In the genomic region with DNA sequence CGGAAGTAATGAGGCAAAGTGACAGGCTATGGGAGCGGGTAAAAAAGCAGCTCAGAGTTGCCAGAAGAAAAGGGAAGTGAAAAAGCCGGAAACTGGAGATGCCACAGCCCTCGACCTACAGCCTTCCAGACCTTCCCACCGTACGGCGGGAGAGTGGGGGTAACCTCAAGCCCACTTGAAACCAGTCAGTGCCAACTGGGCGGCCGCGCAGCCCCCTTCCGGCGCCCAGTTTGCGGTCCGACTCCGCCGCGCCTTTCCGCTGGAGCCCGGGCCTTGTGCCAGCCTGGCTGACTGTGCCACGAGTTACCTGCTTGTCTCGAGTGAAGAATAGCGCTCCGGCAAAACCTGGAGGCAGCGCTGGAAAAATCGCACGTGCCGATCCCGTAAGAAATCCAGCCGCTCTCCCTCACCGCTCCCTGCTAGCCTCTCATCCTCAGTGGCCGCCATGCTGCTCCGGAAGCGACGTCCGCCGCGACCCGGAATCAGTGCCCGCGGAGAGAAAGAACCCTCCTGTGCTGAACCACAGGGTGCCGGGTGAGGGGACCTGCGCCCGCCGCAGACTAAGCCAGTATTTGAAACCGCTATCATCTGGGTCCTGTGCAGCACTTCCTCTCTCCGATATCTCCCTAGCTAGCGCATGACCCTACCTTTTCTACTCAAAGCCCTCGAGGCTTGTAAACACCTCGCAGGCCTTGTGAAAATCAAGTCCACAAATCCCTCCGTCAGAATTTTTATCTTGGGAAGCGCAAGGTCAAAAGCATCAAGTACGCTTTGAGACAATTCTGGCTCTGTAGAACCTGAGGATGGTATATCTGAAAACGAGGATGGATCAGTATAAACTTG, we compare ENCODE assay signal across 1 cellular context.
TF ChIP-seq lines count a peak whose summit lies in the region.

A gene (minus strand): TSS at position 473 of the 843 bp plus-strand sequence. CDS start 26 bp downstream, at position 447.

TF ChIP-seq in K562, 482 proteins besides CTCF, POLR2A, EP300 and RAD21 (continued from another document and continues in another):
- TF ChIP-seq RBM22 (IDR thresholded peaks at IDR 0.05; ENCODE audit: low read depth, low read length, poor library complexity, severe bottlenecking): peak; percentile 47
- no peak for TF ChIP-seq NONO (IDR thresholded peaks at IDR 0.05; ENCODE audit: low read depth in 2 of 2, low read length in 1 of 2)
- TF ChIP-seq ETV5 (CRISPR knock-in tag; IDR thresholded peaks at IDR 0.05; ENCODE audit: low read depth): peak; percentile 43; the same call in 1 of the 2 replicates
- TF ChIP-seq, protein P1, sequence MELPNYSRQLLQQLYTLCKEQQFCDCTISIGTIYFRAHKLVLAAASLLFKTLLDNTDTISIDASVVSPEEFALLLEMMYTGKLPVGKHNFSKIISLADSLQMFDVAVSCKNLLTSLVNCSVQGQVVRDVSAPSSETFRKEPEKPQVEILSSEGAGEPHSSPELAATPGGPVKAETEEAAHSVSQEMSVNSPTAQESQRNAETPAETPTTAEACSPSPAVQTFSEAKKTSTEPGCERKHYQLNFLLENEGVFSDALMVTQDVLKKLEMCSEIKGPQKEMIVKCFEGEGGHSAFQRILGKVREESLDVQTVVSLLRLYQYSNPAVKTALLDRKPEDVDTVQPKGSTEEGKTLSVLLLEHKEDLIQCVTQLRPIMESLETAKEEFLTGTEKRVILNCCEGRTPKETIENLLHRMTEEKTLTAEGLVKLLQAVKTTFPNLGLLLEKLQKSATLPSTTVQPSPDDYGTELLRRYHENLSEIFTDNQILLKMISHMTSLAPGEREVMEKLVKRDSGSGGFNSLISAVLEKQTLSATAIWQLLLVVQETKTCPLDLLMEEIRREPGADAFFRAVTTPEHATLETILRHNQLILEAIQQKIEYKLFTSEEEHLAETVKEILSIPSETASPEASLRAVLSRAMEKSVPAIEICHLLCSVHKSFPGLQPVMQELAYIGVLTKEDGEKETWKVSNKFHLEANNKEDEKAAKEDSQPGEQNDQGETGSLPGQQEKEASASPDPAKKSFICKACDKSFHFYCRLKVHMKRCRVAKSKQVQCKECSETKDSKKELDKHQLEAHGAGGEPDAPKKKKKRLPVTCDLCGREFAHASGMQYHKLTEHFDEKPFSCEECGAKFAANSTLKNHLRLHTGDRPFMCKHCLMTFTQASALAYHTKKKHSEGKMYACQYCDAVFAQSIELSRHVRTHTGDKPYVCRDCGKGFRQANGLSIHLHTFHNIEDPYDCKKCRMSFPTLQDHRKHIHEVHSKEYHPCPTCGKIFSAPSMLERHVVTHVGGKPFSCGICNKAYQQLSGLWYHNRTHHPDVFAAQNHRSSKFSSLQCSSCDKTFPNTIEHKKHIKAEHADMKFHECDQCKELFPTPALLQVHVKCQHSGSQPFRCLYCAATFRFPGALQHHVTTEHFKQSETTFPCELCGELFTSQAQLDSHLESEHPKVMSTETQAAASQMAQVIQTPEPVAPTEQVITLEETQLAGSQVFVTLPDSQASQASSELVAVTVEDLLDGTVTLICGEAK (IDR thresholded peaks at IDR 0.05): peak; percentile 97
- TF ChIP-seq, protein P1 (CRISPR knock-in tag; IDR thresholded peaks at IDR 0.05): no peak
- peak; percentile 61; the same call in 1 of the 2 replicates for TF ChIP-seq MTA3 (IDR thresholded peaks at IDR 0.05; ENCODE audit: borderline replicate concordance)
- no peak for TF ChIP-seq ADNP (tag; IDR thresholded peaks at IDR 0.05)
- TF ChIP-seq IRF2 (CRISPR knock-in tag; IDR thresholded peaks at IDR 0.05): no peak
- no peak for TF ChIP-seq ARNT (IDR thresholded peaks at IDR 0.05)
- TF ChIP-seq, protein P2, sequence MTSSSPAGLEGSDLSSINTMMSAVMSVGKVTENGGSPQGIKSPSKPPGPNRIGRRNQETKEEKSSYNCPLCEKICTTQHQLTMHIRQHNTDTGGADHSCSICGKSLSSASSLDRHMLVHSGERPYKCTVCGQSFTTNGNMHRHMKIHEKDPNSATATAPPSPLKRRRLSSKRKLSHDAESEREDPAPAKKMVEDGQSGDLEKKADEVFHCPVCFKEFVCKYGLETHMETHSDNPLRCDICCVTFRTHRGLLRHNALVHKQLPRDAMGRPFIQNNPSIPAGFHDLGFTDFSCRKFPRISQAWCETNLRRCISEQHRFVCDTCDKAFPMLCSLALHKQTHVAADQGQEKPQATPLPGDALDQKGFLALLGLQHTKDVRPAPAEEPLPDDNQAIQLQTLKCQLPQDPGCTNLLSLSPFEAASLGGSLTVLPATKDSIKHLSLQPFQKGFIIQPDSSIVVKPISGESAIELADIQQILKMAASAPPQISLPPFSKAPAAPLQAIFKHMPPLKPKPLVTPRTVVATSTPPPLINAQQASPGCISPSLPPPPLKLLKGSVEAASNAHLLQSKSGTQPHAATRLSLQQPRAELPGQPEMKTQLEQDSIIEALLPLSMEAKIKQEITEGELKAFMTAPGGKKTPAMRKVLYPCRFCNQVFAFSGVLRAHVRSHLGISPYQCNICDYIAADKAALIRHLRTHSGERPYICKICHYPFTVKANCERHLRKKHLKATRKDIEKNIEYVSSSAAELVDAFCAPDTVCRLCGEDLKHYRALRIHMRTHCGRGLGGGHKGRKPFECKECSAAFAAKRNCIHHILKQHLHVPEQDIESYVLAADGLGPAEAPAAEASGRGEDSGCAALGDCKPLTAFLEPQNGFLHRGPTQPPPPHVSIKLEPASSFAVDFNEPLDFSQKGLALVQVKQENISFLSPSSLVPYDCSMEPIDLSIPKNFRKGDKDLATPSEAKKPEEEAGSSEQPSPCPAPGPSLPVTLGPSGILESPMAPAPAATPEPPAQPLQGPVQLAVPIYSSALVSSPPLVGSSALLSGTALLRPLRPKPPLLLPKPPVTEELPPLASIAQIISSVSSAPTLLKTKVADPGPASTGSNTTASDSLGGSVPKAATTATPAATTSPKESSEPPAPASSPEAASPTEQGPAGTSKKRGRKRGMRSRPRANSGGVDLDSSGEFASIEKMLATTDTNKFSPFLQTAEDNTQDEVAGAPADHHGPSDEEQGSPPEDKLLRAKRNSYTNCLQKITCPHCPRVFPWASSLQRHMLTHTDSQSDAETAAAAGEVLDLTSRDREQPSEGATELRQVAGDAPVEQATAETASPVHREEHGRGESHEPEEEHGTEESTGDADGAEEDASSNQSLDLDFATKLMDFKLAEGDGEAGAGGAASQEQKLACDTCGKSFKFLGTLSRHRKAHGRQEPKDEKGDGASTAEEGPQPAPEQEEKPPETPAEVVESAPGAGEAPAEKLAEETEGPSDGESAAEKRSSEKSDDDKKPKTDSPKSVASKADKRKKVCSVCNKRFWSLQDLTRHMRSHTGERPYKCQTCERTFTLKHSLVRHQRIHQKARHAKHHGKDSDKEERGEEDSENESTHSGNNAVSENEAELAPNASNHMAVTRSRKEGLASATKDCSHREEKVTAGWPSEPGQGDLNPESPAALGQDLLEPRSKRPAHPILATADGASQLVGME (CRISPR knock-in tag; IDR thresholded peaks at IDR 0.05): peak; percentile 63; the same call in 1 of the 2 replicates
- TF ChIP-seq SIX5 (IDR thresholded peaks at IDR 0.05; ENCODE audit: borderline replicate concordance in 1 of 2, insufficient read depth in 1 of 2, low read depth in 1 of 2, low read length in 2 of 2): no peak; a peak in 1 of 4 replicates
- TF ChIP-seq SREBF1 (IDR thresholded peaks at IDR 0.05; ENCODE audit: borderline replicate concordance, low read depth, low read length): no peak
- 0 out of 2 replicates have a peak, but pooled peaks have one; percentile 55 for TF ChIP-seq ZNF644 (tag; IDR thresholded peaks at IDR 0.05; ENCODE audit: low read depth)
- TF ChIP-seq SMARCC2 (IDR thresholded peaks at IDR 0.05; ENCODE audit: low read depth): 0 out of 2 replicates have a peak, but pooled peaks have one; percentile 26
- TF ChIP-seq, protein P3, sequence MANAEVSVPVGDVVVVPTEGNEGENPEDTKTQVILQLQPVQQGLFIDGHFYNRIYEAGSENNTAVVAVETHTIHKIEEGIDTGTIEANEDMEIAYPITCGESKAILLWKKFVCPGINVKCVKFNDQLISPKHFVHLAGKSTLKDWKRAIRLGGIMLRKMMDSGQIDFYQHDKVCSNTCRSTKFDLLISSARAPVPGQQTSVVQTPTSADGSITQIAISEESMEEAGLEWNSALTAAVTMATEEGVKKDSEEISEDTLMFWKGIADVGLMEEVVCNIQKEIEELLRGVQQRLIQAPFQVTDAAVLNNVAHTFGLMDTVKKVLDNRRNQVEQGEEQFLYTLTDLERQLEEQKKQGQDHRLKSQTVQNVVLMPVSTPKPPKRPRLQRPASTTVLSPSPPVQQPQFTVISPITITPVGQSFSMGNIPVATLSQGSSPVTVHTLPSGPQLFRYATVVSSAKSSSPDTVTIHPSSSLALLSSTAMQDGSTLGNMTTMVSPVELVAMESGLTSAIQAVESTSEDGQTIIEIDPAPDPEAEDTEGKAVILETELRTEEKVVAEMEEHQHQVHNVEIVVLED (CRISPR knock-in tag; IDR thresholded peaks at IDR 0.05): peak; percentile 35; the same call in 1 of the 2 replicates
- TF ChIP-seq SMARCB1 (IDR thresholded peaks at IDR 0.05; ENCODE audit: insufficient read length, low read depth): no peak
- TF ChIP-seq MCM7 (IDR thresholded peaks at IDR 0.05): no peak
- peak; percentile 77 for TF ChIP-seq TBP (optimal IDR thresholded peaks at IDR 0.05; ENCODE audit: low read depth, low read length)
- no peak for TF ChIP-seq ZNF561 (CRISPR knock-in tag; conservative IDR thresholded peaks at IDR 0.05)
- TF ChIP-seq, protein P4, sequence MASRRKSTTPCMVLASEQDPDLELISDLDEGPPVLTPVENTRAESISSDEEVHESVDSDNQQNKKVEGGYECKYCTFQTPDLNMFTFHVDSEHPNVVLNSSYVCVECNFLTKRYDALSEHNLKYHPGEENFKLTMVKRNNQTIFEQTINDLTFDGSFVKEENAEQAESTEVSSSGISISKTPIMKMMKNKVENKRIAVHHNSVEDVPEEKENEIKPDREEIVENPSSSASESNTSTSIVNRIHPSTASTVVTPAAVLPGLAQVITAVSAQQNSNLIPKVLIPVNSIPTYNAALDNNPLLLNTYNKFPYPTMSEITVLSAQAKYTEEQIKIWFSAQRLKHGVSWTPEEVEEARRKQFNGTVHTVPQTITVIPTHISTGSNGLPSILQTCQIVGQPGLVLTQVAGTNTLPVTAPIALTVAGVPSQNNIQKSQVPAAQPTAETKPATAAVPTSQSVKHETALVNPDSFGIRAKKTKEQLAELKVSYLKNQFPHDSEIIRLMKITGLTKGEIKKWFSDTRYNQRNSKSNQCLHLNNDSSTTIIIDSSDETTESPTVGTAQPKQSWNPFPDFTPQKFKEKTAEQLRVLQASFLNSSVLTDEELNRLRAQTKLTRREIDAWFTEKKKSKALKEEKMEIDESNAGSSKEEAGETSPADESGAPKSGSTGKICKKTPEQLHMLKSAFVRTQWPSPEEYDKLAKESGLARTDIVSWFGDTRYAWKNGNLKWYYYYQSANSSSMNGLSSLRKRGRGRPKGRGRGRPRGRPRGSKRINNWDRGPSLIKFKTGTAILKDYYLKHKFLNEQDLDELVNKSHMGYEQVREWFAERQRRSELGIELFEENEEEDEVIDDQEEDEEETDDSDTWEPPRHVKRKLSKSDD (conservative IDR thresholded peaks at IDR 0.05; ENCODE audit: low read length): no peak
- no peak for TF ChIP-seq STAG1 (CRISPR knock-in tag; IDR thresholded peaks at IDR 0.05; ENCODE audit: borderline replicate concordance)
- TF ChIP-seq OTX1 (CRISPR knock-in tag; IDR thresholded peaks at IDR 0.05): peak; percentile 81
- peak in 1 of 2 experiments; percentile 44; a peak in 1 of 4 replicates for TF ChIP-seq TEAD1 (CRISPR knock-in tag; IDR thresholded peaks at IDR 0.05)
- TF ChIP-seq HDAC3 (IDR thresholded peaks at IDR 0.05; ENCODE audit: borderline replicate concordance, partially characterized antibody): no peak
- TF ChIP-seq SAP30 (IDR thresholded peaks at IDR 0.05; ENCODE audit: borderline replicate concordance, insufficient read depth, low read depth, low read length, poor library complexity, severe bottlenecking): peak; percentile 37
- peak; percentile 37; the same call in 1 of the 2 replicates for TF ChIP-seq ZBTB7A (IDR thresholded peaks at IDR 0.05; ENCODE audit: borderline replicate concordance, control insufficient read depth, low read depth, low read length)
- TF ChIP-seq, protein P5, sequence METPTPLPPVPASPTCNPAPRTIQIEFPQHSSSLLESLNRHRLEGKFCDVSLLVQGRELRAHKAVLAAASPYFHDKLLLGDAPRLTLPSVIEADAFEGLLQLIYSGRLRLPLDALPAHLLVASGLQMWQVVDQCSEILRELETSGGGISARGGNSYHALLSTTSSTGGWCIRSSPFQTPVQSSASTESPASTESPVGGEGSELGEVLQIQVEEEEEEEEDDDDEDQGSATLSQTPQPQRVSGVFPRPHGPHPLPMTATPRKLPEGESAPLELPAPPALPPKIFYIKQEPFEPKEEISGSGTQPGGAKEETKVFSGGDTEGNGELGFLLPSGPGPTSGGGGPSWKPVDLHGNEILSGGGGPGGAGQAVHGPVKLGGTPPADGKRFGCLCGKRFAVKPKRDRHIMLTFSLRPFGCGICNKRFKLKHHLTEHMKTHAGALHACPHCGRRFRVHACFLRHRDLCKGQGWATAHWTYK (CRISPR knock-in tag; IDR thresholded peaks at IDR 0.05): peak; percentile 72; the same call in 1 of the 2 replicates
- peak; percentile 62 for TF ChIP-seq POLR2H (tag; IDR thresholded peaks at IDR 0.05; ENCODE audit: low read depth)
- TF ChIP-seq E2F3 (CRISPR knock-in tag; IDR thresholded peaks at IDR 0.05): peak; percentile 80; the same call in 1 of the 2 replicates
- no peak for TF ChIP-seq MYBL2 (IDR thresholded peaks at IDR 0.05; ENCODE audit: low read depth)
- no peak for TF ChIP-seq MYBL2 (CRISPR knock-in tag; IDR thresholded peaks at IDR 0.05; ENCODE audit: borderline replicate concordance)
- TF ChIP-seq PHF21A (IDR thresholded peaks at IDR 0.05; ENCODE audit: borderline replicate concordance, low read depth): 0 out of 2 replicates have a peak, but pooled peaks have one; percentile 17
- no peak for TF ChIP-seq ZNF316 (IDR thresholded peaks at IDR 0.05)
- TF ChIP-seq TRIM24 (IDR thresholded peaks at IDR 0.05): peak in 1 of 2 experiments; percentile 60; a peak in 2 of 4 replicates
- TF ChIP-seq ZNF134 (CRISPR knock-in tag; conservative IDR thresholded peaks at IDR 0.05): 0 out of 2 replicates have a peak, but pooled peaks have one; percentile 40
